In the genomic region with DNA sequence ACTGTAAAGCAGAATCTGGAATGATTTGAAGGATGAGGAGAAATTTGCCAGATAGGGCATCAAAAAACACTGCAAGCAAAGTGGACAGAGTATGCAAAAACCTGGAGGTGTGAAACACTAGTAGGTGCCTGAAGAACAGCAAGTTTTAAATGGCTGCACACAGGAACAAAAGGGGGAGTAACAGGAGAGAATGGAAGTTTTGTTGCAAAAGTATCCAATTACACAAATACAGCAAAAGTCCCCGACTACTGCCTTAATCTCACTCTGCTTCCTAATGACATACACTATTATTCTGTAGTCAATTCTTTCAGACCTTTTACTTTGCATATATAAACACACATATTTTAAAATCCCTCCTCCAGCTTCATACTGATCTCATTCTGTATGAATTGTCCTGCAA, we compare ENCODE assay signal across 12 cellular contexts. TPM values are rescaled to one million over a fixed set of nuclear protein-coding genes. Genes with fewer than 3 reads are reported as not detected.
DNase-seq lines count a peak whose midpoint lies in the region; ATAC-seq and TF ChIP-seq lines count a peak whose summit lies in the region.
"Had no signal": no experiment of that assay in that cellular context is flagged by ENCODE, and none has a peak within 500 bp of the region (broad histone marks: within the 10 kb centered on the region; RNA-seq: fewer than 3 reads in every experiment).

No MANE protein-coding gene starts in this region.

- H3K9me3 Mint-ChIP-seq in activated T-helper 17 cell treated with anti-CD3 and anti-CD28 coated beads, Interleukin-2, amount 50 U/mL, for 72 hours = no peaks in the 10 kb centered on the region
- no peaks in the 10 kb centered on the region for H3K9me3 Mint-ChIP-seq in endothelial cell (ENCODE audit: unreplicated experiment)

- H3K4me3 Mint-ChIP-seq in activated T-helper 17 cell treated with anti-CD3 and anti-CD28 coated beads, Interleukin-2, amount 50 U/mL, for 72 hours = peak overlapping the region; percentile 90
- H3K4me3 Mint-ChIP-seq in endothelial cell (ENCODE audit: unreplicated experiment) = no peak overlapping the region

- RAD21 ChIA-PET in HCT116 (lab: Charles Lee; ENCODE audit: low non-redundant PET in 1 of 2, low total read pairs in 2 of 2, uncharacterized antibody in 2 of 2, unreplicated experiment in 2 of 2) = no interaction called here

- TF ChIP-seq CTCF in AG04449 (IDR thresholded peaks at IDR 0.05; ENCODE audit: insufficient read depth, low read length, missing control alignments) (no peak), HCT116 (IDR thresholded peaks at IDR 0.05 in 2 of 3, conservative IDR thresholded peaks at IDR 0.05 in 1 of 3; ENCODE audit: borderline replicate concordance in 1 of 3, insufficient read depth in 1 of 3, low read depth in 2 of 3, low read length in 2 of 3) (no peak), kidney epithelial cell (IDR thresholded peaks at IDR 0.05; ENCODE audit: insufficient read depth, low read length, poor library complexity, severe bottlenecking) (no peak), endothelial cell (IDR thresholded peaks at IDR 0.05; ENCODE audit: unreplicated experiment) (no peak)

- no peaks in the 10 kb centered on the region for H3K27me3 ChIP-seq in HCT116 (ENCODE audit: insufficient read depth, low read length)
- H3K27me3 ChIP-seq in kidney epithelial cell (ENCODE audit: control insufficient read depth, insufficient read depth, low read length) = no peaks in the 10 kb centered on the region

- TF ChIP-seq RAD21 in HCT116 (IDR thresholded peaks at IDR 0.05; ENCODE audit: low read depth) = no peak

- peaks cover 21% of the 10 kb centered on the region for H3K79me2 ChIP-seq in HCT116 (ENCODE audit: insufficient read depth, low read length)

- H3K27ac Mint-ChIP-seq in activated T-helper 17 cell treated with anti-CD3 and anti-CD28 coated beads, Interleukin-2, amount 50 U/mL, for 72 hours = peak overlapping the region; percentile 95
- H3K27ac Mint-ChIP-seq in endothelial cell (ENCODE audit: unreplicated experiment) = no peak overlapping the region

- DNase-seq in AG04449 (ENCODE audit: low read depth, low spot score) = no peak
- no peak for DNase-seq in HCT116 (ENCODE audit: low read depth, low spot score)
- DNase-seq in kidney epithelial cell (ENCODE audit: low read depth) = no peak
- no peak for DNase-seq in stimulated activated naive CD4-positive, alpha-beta T cell (lab: John Stamatoyannopoulos, UW)
- DNase-seq in endothelial cell (ENCODE audit: low spot score) = no peak
- DNase-seq: central memory CD4-positive, alpha-beta T cell; NCI-H146; substantia nigra; T1000 had no signal

- peak overlapping the region; percentile 94 for H3K4me3 ChIP-seq in AG04449 (ENCODE audit: low read depth, low read length)
- peak overlapping the region in 1 of 2 experiments; percentile 75; a peak in 2 of 4 replicates for H3K4me3 ChIP-seq in HCT116 (replicated peaks in 1 of 2; ENCODE audit: low read depth in 1 of 2, low read length in 2 of 2)
- H3K4me3 ChIP-seq in kidney epithelial cell (ENCODE audit: low read depth, low read length) = peak overlapping the region; percentile 84

- TF ChIP-seq POLR2A in HCT116 (IDR thresholded peaks at IDR 0.05; ENCODE audit: borderline replicate concordance, extremely low read depth, insufficient read depth, insufficient read length) = no peak

- H3K9me2 ChIP-seq in HCT116 (ENCODE audit: insufficient read depth) = no peaks in the 10 kb centered on the region

- H3K36me3 Mint-ChIP-seq in activated T-helper 17 cell treated with anti-CD3 and anti-CD28 coated beads, Interleukin-2, amount 50 U/mL, for 72 hours (ENCODE audit: low read depth) = peaks cover 53% of the 10 kb centered on the region
- no peaks in the 10 kb centered on the region for H3K36me3 Mint-ChIP-seq in endothelial cell (ENCODE audit: low read depth, unreplicated experiment)

- POLR2A ChIA-PET in AG04449 (lab: Yijun Ruan, JAX) = interaction anchor here (1.9 to 2.0 kb wide), 2 partner anchors 11 to 12 kb away, joined by 4 to 7 read pairs; no protein-coding TSS in a partner anchor
- POLR2A ChIA-PET in HCT116 (lab: Charles Lee) = interaction anchor here (1.3 kb wide), 1 partner anchor 37 kb away, joined by 3 read pairs; no protein-coding TSS in a partner anchor

- no peak overlapping the region for H2AFZ ChIP-seq in HCT116 (ENCODE audit: low read depth, low read length, poor library complexity, severe bottlenecking)

- no peaks in the 10 kb centered on the region for H3K27me3 Mint-ChIP-seq in activated T-helper 17 cell treated with anti-CD3 and anti-CD28 coated beads, Interleukin-2, amount 50 U/mL, for 72 hours
- peaks cover 5% of the 10 kb centered on the region for H3K27me3 Mint-ChIP-seq in endothelial cell (ENCODE audit: unreplicated experiment)

- CTCF ChIA-PET in AG04449 (lab: Yijun Ruan, JAX) = interaction anchor here (1.3 to 1.7 kb wide), 6 partner anchors 13 to 163 kb away, joined by 3 to 7 read pairs (median 4); no protein-coding TSS in a partner anchor
- CTCF ChIA-PET in HCT116 (lab: Charles Lee) = no interaction called here

- H3K4me1 Mint-ChIP-seq in activated T-helper 17 cell treated with anti-CD3 and anti-CD28 coated beads, Interleukin-2, amount 50 U/mL, for 72 hours = peaks cover 8% of the 10 kb centered on the region
- H3K4me1 Mint-ChIP-seq in endothelial cell (ENCODE audit: unreplicated experiment) = peaks cover 12% of the 10 kb centered on the region

- peak overlapping the region; percentile 85 for H3K4me2 ChIP-seq in HCT116 (ENCODE audit: low read length)

- no peak overlapping the region for H3K27ac ChIP-seq in HCT116 (ENCODE audit: low read depth, low read length)

- H3K4me1 ChIP-seq in HCT116 (ENCODE audit: control insufficient read depth in 1 of 2, insufficient read depth in 2 of 2, low read length in 2 of 2) = peaks cover 24 to 35% of the 10 kb centered on the region in 2 experiments

- peak overlapping the region; percentile 66; the same call in 1 of the 2 replicates for H3K9ac ChIP-seq in HCT116 (ENCODE audit: low read length)

- BruUV-seq in HCT116 (replicated peaks; lab: Mats Ljungman, UMichigan) = no TSS peak

- no peaks in the 10 kb centered on the region for H4K20me1 ChIP-seq in HCT116 (ENCODE audit: insufficient read depth)

- no peaks in the 10 kb centered on the region for H3K9me3 ChIP-seq in HCT116 (ENCODE audit: control insufficient read depth in 1 of 2, insufficient read depth in 1 of 2, low read depth in 1 of 2, low read length in 2 of 2)

- intact Hi-C loops in HCT116 (cut with micrococcal nuclease) = no loop called here

- ATAC-seq in HCT116 (no peak), HG03571 (IDR thresholded peaks at IDR 0.05; ENCODE audit: unreplicated experiment) (no peak), HG03342 (IDR thresholded peaks at IDR 0.05; ENCODE audit: unreplicated experiment) (no peak)
- ATAC-seq in activated T-helper 17 cell treated with anti-CD3 and anti-CD28 coated beads, Interleukin-2, amount 50 U/mL, for 72 hours (replicated peaks) = no peak

- H3K36me3 ChIP-seq in HCT116 (ENCODE audit: control insufficient read depth in 1 of 2, insufficient read depth in 2 of 2, low read length in 2 of 2) (peaks cover 24 to 35% of the 10 kb centered on the region in 2 experiments), kidney epithelial cell (ENCODE audit: control insufficient read depth, insufficient read depth, low read length) (no peaks in the 10 kb centered on the region)

TF ChIP-seq in HCT116, 20 proteins besides CTCF, POLR2A, EP300 and RAD21 (continues in another document):
- TF ChIP-seq ELF1 (IDR thresholded peaks at IDR 0.05; ENCODE audit: borderline replicate concordance, low read depth) = no peak
- TF ChIP-seq EZH2phosphoT487 (IDR thresholded peaks at IDR 0.05; ENCODE audit: borderline replicate concordance) = no peak
- no peak for TF ChIP-seq SP1 (IDR thresholded peaks at IDR 0.05; ENCODE audit: low read depth)
- TF ChIP-seq CEBPB (IDR thresholded peaks at IDR 0.05; ENCODE audit: low read depth) = no peak
- TF ChIP-seq TCF7L2 (IDR thresholded peaks at IDR 0.05; ENCODE audit: borderline replicate concordance, extremely low read depth, insufficient read depth, insufficient read length) = no peak
- TF ChIP-seq, protein P1, sequence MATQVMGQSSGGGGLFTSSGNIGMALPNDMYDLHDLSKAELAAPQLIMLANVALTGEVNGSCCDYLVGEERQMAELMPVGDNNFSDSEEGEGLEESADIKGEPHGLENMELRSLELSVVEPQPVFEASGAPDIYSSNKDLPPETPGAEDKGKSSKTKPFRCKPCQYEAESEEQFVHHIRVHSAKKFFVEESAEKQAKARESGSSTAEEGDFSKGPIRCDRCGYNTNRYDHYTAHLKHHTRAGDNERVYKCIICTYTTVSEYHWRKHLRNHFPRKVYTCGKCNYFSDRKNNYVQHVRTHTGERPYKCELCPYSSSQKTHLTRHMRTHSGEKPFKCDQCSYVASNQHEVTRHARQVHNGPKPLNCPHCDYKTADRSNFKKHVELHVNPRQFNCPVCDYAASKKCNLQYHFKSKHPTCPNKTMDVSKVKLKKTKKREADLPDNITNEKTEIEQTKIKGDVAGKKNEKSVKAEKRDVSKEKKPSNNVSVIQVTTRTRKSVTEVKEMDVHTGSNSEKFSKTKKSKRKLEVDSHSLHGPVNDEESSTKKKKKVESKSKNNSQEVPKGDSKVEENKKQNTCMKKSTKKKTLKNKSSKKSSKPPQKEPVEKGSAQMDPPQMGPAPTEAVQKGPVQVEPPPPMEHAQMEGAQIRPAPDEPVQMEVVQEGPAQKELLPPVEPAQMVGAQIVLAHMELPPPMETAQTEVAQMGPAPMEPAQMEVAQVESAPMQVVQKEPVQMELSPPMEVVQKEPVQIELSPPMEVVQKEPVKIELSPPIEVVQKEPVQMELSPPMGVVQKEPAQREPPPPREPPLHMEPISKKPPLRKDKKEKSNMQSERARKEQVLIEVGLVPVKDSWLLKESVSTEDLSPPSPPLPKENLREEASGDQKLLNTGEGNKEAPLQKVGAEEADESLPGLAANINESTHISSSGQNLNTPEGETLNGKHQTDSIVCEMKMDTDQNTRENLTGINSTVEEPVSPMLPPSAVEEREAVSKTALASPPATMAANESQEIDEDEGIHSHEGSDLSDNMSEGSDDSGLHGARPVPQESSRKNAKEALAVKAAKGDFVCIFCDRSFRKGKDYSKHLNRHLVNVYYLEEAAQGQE (IDR thresholded peaks at IDR 0.05; ENCODE audit: low read depth) = no peak
- TF ChIP-seq ATF3 (IDR thresholded peaks at IDR 0.05) = no peak
- TF ChIP-seq SRF (IDR thresholded peaks at IDR 0.05; ENCODE audit: low read depth) = no peak
- no peak for TF ChIP-seq YY1 (IDR thresholded peaks at IDR 0.05; ENCODE audit: extremely low read depth, insufficient replicate concordance, low read depth, low read length)
- TF ChIP-seq CBX3 (IDR thresholded peaks at IDR 0.05; ENCODE audit: low read depth) = no peak
- TF ChIP-seq EZH2 (IDR thresholded peaks at IDR 0.05) = no peak

RNA-seq across cellular contexts. Expression of gene HEATR6, which starts 1.5 kb away (rescaled TPM):
- total RNA-seq in HCT116 (2021; ENCODE audit: unreplicated experiment) (39.0 TPM), kidney epithelial cell (24.9 and 33.8 TPM in 2 replicates), endothelial cell (ENCODE audit: unreplicated experiment) (9.9 TPM)
- 26.8 and 28.9 TPM in 2 replicates for polyA plus RNA-seq in HCT116 (2012)
- 10 to 100 TPM; 30.5 to 31.5 TPM for total RNA-seq in activated T-helper 17 cell treated with anti-CD3 and anti-CD28 coated beads, Interleukin-2, amount 50 U/mL, for 72 hours
